ENCODE assay signal across 15 cellular contexts in the genomic region with DNA sequence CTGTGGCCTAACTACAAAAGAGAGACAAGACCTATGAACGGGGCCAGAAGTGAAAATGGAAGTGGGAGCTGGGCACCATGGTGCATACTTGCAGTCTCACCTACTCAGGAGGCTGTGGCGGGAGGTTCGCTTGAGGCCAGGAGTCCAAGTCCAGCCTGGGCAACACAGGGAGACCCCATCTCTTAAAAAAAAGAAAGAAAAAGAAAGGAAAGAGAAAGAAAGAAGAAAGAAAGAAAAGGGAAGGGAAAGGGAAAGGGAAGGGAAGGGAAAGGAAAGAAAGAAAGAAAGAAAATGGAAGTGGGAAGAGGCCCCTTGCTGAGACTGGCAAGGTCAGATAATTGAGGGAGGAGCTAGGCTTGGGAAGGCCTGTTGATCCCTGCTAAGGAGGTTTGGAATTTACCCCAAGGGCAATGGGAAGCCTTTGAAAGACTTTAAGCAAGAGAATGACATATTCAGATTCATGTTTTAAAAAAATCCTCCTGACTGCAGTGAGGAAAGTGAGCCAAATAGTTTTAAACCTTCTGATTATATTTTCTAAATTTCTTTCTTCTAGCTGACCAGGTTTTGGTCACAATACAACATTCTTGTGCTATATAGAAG. TPM values are rescaled to one million over a fixed set of nuclear protein-coding genes. Genes with fewer than 3 reads are reported as not detected.
DNase-seq lines count a peak whose midpoint lies in the region; ATAC-seq lines count a peak whose summit lies in the region.
"Had no signal": no experiment of that assay in that cellular context is flagged by ENCODE, and none has a peak within 500 bp of the region (broad histone marks: within the 10 kb centered on the region; RNA-seq: fewer than 3 reads in every experiment).

No MANE protein-coding gene starts in this region.

- peaks cover 0 to 9% (median 2%) of the 10 kb centered on the region in 4 donors for H3K4me1 Mint-ChIP-seq in CD4-positive, CD25-positive, alpha-beta regulatory T cell
- peaks cover 8% of the 10 kb centered on the region for H3K4me1 Mint-ChIP-seq in activated T-helper 17 cell treated with anti-CD3 and anti-CD28 coated beads, Interleukin-2, amount 50 U/mL, for 72 hours

- H3K9me3 Mint-ChIP-seq in CD4-positive, CD25-positive, alpha-beta regulatory T cell: no peaks in the 10 kb centered on the region
- no peaks in the 10 kb centered on the region for H3K9me3 Mint-ChIP-seq in activated T-helper 17 cell treated with anti-CD3 and anti-CD28 coated beads, Interleukin-2, amount 50 U/mL, for 72 hours

- H3K4me2 ChIP-seq in neuronal stem cell (ENCODE audit: insufficient read depth, low read length, poor library complexity, severe bottlenecking): no peak overlapping the region

- in situ Hi-C loops in HAP-1 (cut with MboI; ENCODE audit: low sequenced_read_pairs): no loop called here

- no peak overlapping the region for H3K9ac ChIP-seq in neuronal stem cell (ENCODE audit: low read depth, low read length, poor library complexity)

- H4K8ac ChIP-seq in neuronal stem cell (ENCODE audit: low read depth, low read length): no peak overlapping the region

- no peak overlapping the region for H3K4me3 Mint-ChIP-seq in CD4-positive, CD25-positive, alpha-beta regulatory T cell
- H3K4me3 Mint-ChIP-seq in activated T-helper 17 cell treated with anti-CD3 and anti-CD28 coated beads, Interleukin-2, amount 50 U/mL, for 72 hours: no peak overlapping the region

- peak overlapping the region in 2 of 3 donors; percentile 15 to 69 for H3K27ac Mint-ChIP-seq in CD4-positive, CD25-positive, alpha-beta regulatory T cell
- H3K27ac Mint-ChIP-seq in activated T-helper 17 cell treated with anti-CD3 and anti-CD28 coated beads, Interleukin-2, amount 50 U/mL, for 72 hours: peak overlapping the region; percentile 79

- peaks cover 62% of the 10 kb centered on the region for H3K36me3 Mint-ChIP-seq in CD4-positive, CD25-positive, alpha-beta regulatory T cell
- H3K36me3 Mint-ChIP-seq in activated T-helper 17 cell treated with anti-CD3 and anti-CD28 coated beads, Interleukin-2, amount 50 U/mL, for 72 hours (ENCODE audit: low read depth): peaks cover 69% of the 10 kb centered on the region

- H3K36me3 ChIP-seq in CD4-positive, CD25-positive, alpha-beta regulatory T cell (ENCODE audit: control insufficient read depth, insufficient read depth, low read length): peaks cover 62% of the 10 kb centered on the region
- H3K36me3 ChIP-seq in HAP-1 (replicated peaks): peaks cover 6% of the 10 kb centered on the region; the same call in 1 of the 2 replicates
- no peaks in the 10 kb centered on the region for H3K36me3 ChIP-seq in neuronal stem cell (replicated peaks in 1 of 2; ENCODE audit: control insufficient read depth in 2 of 2, insufficient read depth in 2 of 2, low read length in 2 of 2)
- H3K36me3 ChIP-seq in aorta (ENCODE audit: control insufficient read depth in 1 of 2, insufficient read depth in 2 of 2, low read length in 1 of 2): no peaks in the 10 kb centered on the region

- no peak overlapping the region for H3K18ac ChIP-seq in neuronal stem cell (ENCODE audit: low read length)

- H2BK120ac ChIP-seq in neuronal stem cell (ENCODE audit: low read depth, low read length): no peak overlapping the region

- no peaks in the 10 kb centered on the region for H3K79me1 ChIP-seq in neuronal stem cell (ENCODE audit: low read depth, low read length)

- no peak for DNase-seq in CD4-positive, CD25-positive, alpha-beta regulatory T cell
- DNase-seq in HAP-1 (ENCODE audit: low spot score in 2 of 2) (peak; percentile 81 to 96), iPS-NIHi7 (ENCODE audit: extremely low spot score) (peak; percentile 69), NCI-H2227 (lab: John Stamatoyannopoulos, UW; ENCODE audit: unreplicated experiment) (no peak), NCI-H1417 (lab: John Stamatoyannopoulos, UW) (no peak), neuronal stem cell (ENCODE audit: low spot score) (no peak), aorta (no peak)
- DNase-seq: activated CD4-positive, alpha-beta T cell treated with anti-CD3 and anti-CD28 coated beads, Interleukin-2, amount 50 U/mL, for 48 hours; activated gamma-delta T cell treated with Interleukin-2 at 50 U/mL for 16 hours; DMS79 treated with DMSO at 0.1 percent for 48 hours; NCI-H2029; NCI-H82; SHP77; small intestine had no signal

- H2AK5ac ChIP-seq in neuronal stem cell (ENCODE audit: low read depth, low read length): no peak overlapping the region

- H2BK12ac ChIP-seq in neuronal stem cell (ENCODE audit: low read length): no peak overlapping the region

- no CpG with 5 or more reads among the region's 3 CpGs for WGBS in neuronal stem cell (ENCODE audit: extremely low coverage in 2 of 2, insufficient read length in 2 of 2, insufficient replicate concordance in 1 of 2), 2 donors
- WGBS in aorta, 2 donors: 96 to 97% methylated on average over 3 of the region's 3 CpGs

- ATAC-seq in CD4-positive, CD25-positive, alpha-beta regulatory T cell (ENCODE audit: low read depth in 2 of 2): no peak
- no peak for ATAC-seq in activated T-helper 17 cell treated with anti-CD3 and anti-CD28 coated beads, Interleukin-2, amount 50 U/mL, for 72 hours (replicated peaks)
- ATAC-seq in aorta (ENCODE audit: low FRiP score): no peak

- H2AFZ ChIP-seq in neuronal stem cell (ENCODE audit: low read length): no peak overlapping the region

- H3K9me3 ChIP-seq in CD4-positive, CD25-positive, alpha-beta regulatory T cell (ENCODE audit: control insufficient read depth in 2 of 2, low read length in 2 of 2): no peaks in the 10 kb centered on the region
- peaks cover 4% of the 10 kb centered on the region for H3K9me3 ChIP-seq in HAP-1
- H3K9me3 ChIP-seq in neuronal stem cell (replicated peaks in 1 of 2; ENCODE audit: control insufficient read depth in 2 of 2, insufficient read depth in 1 of 2, low read depth in 1 of 2, low read length in 2 of 2): no peaks in the 10 kb centered on the region
- no peaks in the 10 kb centered on the region for H3K9me3 ChIP-seq in aorta (ENCODE audit: control insufficient read depth, low read length)

- H2BK5ac ChIP-seq in neuronal stem cell (ENCODE audit: low read length): no peak overlapping the region

- intact Hi-C loops in aorta (cut with DNase I): no loop called here

- H4K91ac ChIP-seq in neuronal stem cell (ENCODE audit: low read depth, low read length, poor library complexity): no peak overlapping the region

- no peaks in the 10 kb centered on the region for H3K27me3 ChIP-seq in CD4-positive, CD25-positive, alpha-beta regulatory T cell (ENCODE audit: control insufficient read depth, insufficient read depth, low read length)
- no peaks in the 10 kb centered on the region for H3K27me3 ChIP-seq in HAP-1 (ENCODE audit: low read depth)
- H3K27me3 ChIP-seq in neuronal stem cell (ENCODE audit: control insufficient read depth in 3 of 3, insufficient read depth in 3 of 3, low read depth in 1 of 3, low read length in 3 of 3): no peaks in the 10 kb centered on the region
- no peaks in the 10 kb centered on the region for H3K27me3 ChIP-seq in aorta (ENCODE audit: control insufficient read depth in 1 of 2, insufficient read depth in 2 of 2, low read length in 1 of 2)

- H2BK15ac ChIP-seq in neuronal stem cell (ENCODE audit: low read length): no peak overlapping the region

- H3K27me3 Mint-ChIP-seq in CD4-positive, CD25-positive, alpha-beta regulatory T cell: no peaks in the 10 kb centered on the region
- H3K27me3 Mint-ChIP-seq in activated T-helper 17 cell treated with anti-CD3 and anti-CD28 coated beads, Interleukin-2, amount 50 U/mL, for 72 hours: no peaks in the 10 kb centered on the region

- no peaks in the 10 kb centered on the region for H3K4me1 ChIP-seq in CD4-positive, CD25-positive, alpha-beta regulatory T cell (ENCODE audit: control insufficient read depth, insufficient read depth, low read length, poor library complexity, severe bottlenecking)
- H3K4me1 ChIP-seq in HAP-1 (peaks cover 28% of the 10 kb centered on the region), neuronal stem cell (ENCODE audit: control insufficient read depth in 2 of 2, insufficient read depth in 1 of 2, low read depth in 1 of 2, low read length in 2 of 2) (no peaks in the 10 kb centered on the region), aorta (ENCODE audit: control insufficient read depth in 1 of 2, insufficient read depth in 2 of 2, low read length in 2 of 2) (no peaks in the 10 kb centered on the region)

- no peak overlapping the region for H3K4me3 ChIP-seq in CD4-positive, CD25-positive, alpha-beta regulatory T cell (ENCODE audit: low read depth, low read length)
- H3K4me3 ChIP-seq in HAP-1: no peak overlapping the region
- no peak overlapping the region for H3K4me3 ChIP-seq in neuronal stem cell (ENCODE audit: low read length in 2 of 2)
- H3K4me3 ChIP-seq in aorta (ENCODE audit: low read length in 2 of 2): no peak overlapping the region

- H3K4ac ChIP-seq in neuronal stem cell (ENCODE audit: low read length): no peak overlapping the region

- no peak overlapping the region for H3K27ac ChIP-seq in CD4-positive, CD25-positive, alpha-beta regulatory T cell (ENCODE audit: insufficient read depth, low read length, poor library complexity, severe bottlenecking)
- no peak overlapping the region for H3K27ac ChIP-seq in neuronal stem cell (replicated peaks; ENCODE audit: low read length)
- no peak overlapping the region for H3K27ac ChIP-seq in aorta (ENCODE audit: low read depth in 1 of 2, low read length in 2 of 2)

- no peak overlapping the region for H3K14ac ChIP-seq in neuronal stem cell (ENCODE audit: low read length)

- no peak overlapping the region for H3K23ac ChIP-seq in neuronal stem cell (ENCODE audit: low read depth, low read length, poor library complexity)

RNA-seq across cellular contexts. Expression of a gene that starts 17.7 kb away (rescaled TPM):
- total RNA-seq in CD4-positive, CD25-positive, alpha-beta regulatory T cell: 29.4 TPM
- 10 to 100 TPM; 24.6 to 33.9 (median 26.8) TPM for polyA plus RNA-seq in CD4-positive, CD25-positive, alpha-beta regulatory T cell
- total RNA-seq in activated T-helper 17 cell treated with anti-CD3 and anti-CD28 coated beads, Interleukin-2, amount 50 U/mL, for 72 hours: 10 to 100 TPM; 26.1 to 26.9 TPM
- 1.3 TPM for polyA plus RNA-seq in neuronal stem cell (2013, experiment 1 of 2)
- polyA plus RNA-seq in neuronal stem cell (2013, experiment 2 of 2): 1.2 TPM
- 1 to 10 TPM; 9.6 to 9.8 TPM for total RNA-seq in aorta
- polyA plus RNA-seq in aorta: 10 to 100 TPM in 1 of 2 donors, 1 to 10 TPM in 1; 7.0 to 10.3 TPM

Comparison
In these comparisons a context has a peak if more than half of its experiments do, and no peak if none do; other contexts are left out.
1. DNase-seq: peak in HAP-1 (2 of 2) and iPS-NIHi7 (single experiment); none in CD4-positive, CD25-positive, alpha-beta regulatory T cell (0 of 3), NCI-H2227 (single experiment), NCI-H1417 (0 of 3), neuronal stem cell (single experiment) and aorta (0 of 2).